ENCODE assay signal across 13 cellular contexts in genomic region chr11:48054994-48055291, GRCh38.
DNase-seq lines count a peak whose midpoint lies in the region; ATAC-seq and TF ChIP-seq lines count a peak whose summit lies in the region.
"Had no signal": no experiment of that assay in that cellular context is flagged by ENCODE, and none has a peak within 500 bp of the region (broad histone marks: within the 10 kb centered on the region; RNA-seq: fewer than 3 reads in every experiment).

No MANE protein-coding gene starts in this region.

- H4K20me1 ChIP-seq in hepatocyte (ENCODE audit: insufficient read depth, poor library complexity, severe bottlenecking) (no peaks in the 10 kb centered on the region), H9 (ENCODE audit: control insufficient read depth, insufficient read depth, insufficient read length) (no peaks in the 10 kb centered on the region)

- peaks cover 87% of the 10 kb centered on the region for H3K4me1 Mint-ChIP-seq in activated naive CD4-positive, alpha-beta T cell treated with anti-CD3 and anti-CD28 coated beads, Interleukin-2, amount 50 U/mL, for 24 hours
- H3K4me1 Mint-ChIP-seq in T-cell (peaks cover 87 to 89% (median 88%) of the 10 kb centered on the region in 3 donors), H9 (peaks cover 42 to 56% of the 10 kb centered on the region in 2 experiments)

- peaks cover 30% of the 10 kb centered on the region for H3K4me1 ChIP-seq in hepatocyte (ENCODE audit: insufficient read depth)
- H3K4me1 ChIP-seq in thyroid gland: peaks cover 65 to 82% of the 10 kb centered on the region in 2 donors
- peaks cover 0 to 22% (median 0%) of the 10 kb centered on the region in 3 donors for H3K4me1 ChIP-seq in gastroesophageal sphincter
- H3K4me1 ChIP-seq in H9 (ENCODE audit: insufficient read depth, low read length): peaks cover 11% of the 10 kb centered on the region

- H3K79me2 ChIP-seq in hepatocyte (peaks cover 53% of the 10 kb centered on the region), H9 (ENCODE audit: insufficient read depth, low read length) (no peaks in the 10 kb centered on the region)

- no peak for TF ChIP-seq EP300 in gastroesophageal sphincter (IDR thresholded peaks at IDR 0.05)

- H3K27ac ChIP-seq in hepatocyte: peak overlapping the region; percentile 77
- peak overlapping the region; percentile 90 to 98 (median 97) for H3K27ac ChIP-seq in thyroid gland
- H3K27ac ChIP-seq in gastroesophageal sphincter: no peak overlapping the region
- H3K27ac ChIP-seq in H9 (ENCODE audit: insufficient read length, low read depth, low read length): no peak overlapping the region

- no peaks in the 10 kb centered on the region for H3K9me3 Mint-ChIP-seq in activated naive CD4-positive, alpha-beta T cell treated with anti-CD3 and anti-CD28 coated beads, Interleukin-2, amount 50 U/mL, for 24 hours
- no peaks in the 10 kb centered on the region for H3K9me3 Mint-ChIP-seq in T-cell
- H3K9me3 Mint-ChIP-seq in H9: no peaks in the 10 kb centered on the region

- no peaks in the 10 kb centered on the region for H3K36me3 Mint-ChIP-seq in activated naive CD4-positive, alpha-beta T cell treated with anti-CD3 and anti-CD28 coated beads, Interleukin-2, amount 50 U/mL, for 24 hours
- H3K36me3 Mint-ChIP-seq in T-cell (peaks cover 3% of the 10 kb centered on the region), H9 (ENCODE audit: insufficient read depth in 1 of 3, low read depth in 3 of 3) (no peaks in the 10 kb centered on the region)

- no peak overlapping the region for H3K4me3 ChIP-seq in hepatocyte
- H3K4me3 ChIP-seq in thyroid gland (replicated peaks in 1 of 3): no peak overlapping the region
- no peak overlapping the region for H3K4me3 ChIP-seq in gastroesophageal sphincter
- H3K4me3 ChIP-seq: body of pancreas had no signal

- H3K79me1 ChIP-seq in H9 (ENCODE audit: insufficient read depth, low read depth, low read length, poor library complexity, severe bottlenecking): no peaks in the 10 kb centered on the region

- no peak overlapping the region for H4K91ac ChIP-seq in H9 (ENCODE audit: insufficient read length, low read depth, low read length)

- no peaks in the 10 kb centered on the region for H3K27me3 Mint-ChIP-seq in activated naive CD4-positive, alpha-beta T cell treated with anti-CD3 and anti-CD28 coated beads, Interleukin-2, amount 50 U/mL, for 24 hours
- H3K27me3 Mint-ChIP-seq in T-cell (no peaks in the 10 kb centered on the region), H9 (ENCODE audit: low read depth) (no peaks in the 10 kb centered on the region)

- peak overlapping the region; percentile 70 for H3K4me3 Mint-ChIP-seq in activated naive CD4-positive, alpha-beta T cell treated with anti-CD3 and anti-CD28 coated beads, Interleukin-2, amount 50 U/mL, for 24 hours
- H3K4me3 Mint-ChIP-seq in T-cell (peak overlapping the region in 2 of 3 donors; percentile 64 to 78), H9 (no peak overlapping the region)

- POLR2A ChIA-PET in T-cell (lab: Charles Lee): interaction anchor here in 1 of 2 donors (0.5 kb wide), 1 partner anchor 151 kb away, joined by 3 read pairs; no protein-coding TSS in a partner anchor

- H3K36me3 ChIP-seq in hepatocyte (replicated peaks; ENCODE audit: insufficient read depth, low read depth) (no peaks in the 10 kb centered on the region), thyroid gland (no peaks in the 10 kb centered on the region), gastroesophageal sphincter (no peaks in the 10 kb centered on the region)

- H3K9ac ChIP-seq in H9 (ENCODE audit: extremely low read depth, insufficient read length, low read length): no peak overlapping the region

- H2AFZ ChIP-seq in hepatocyte: no peak overlapping the region
- H2AFZ ChIP-seq in H9 (ENCODE audit: low read length): no peak overlapping the region

- 100% methylated on average over 1 of the region's 1 CpG for WGBS in hepatocyte (ENCODE audit: low lambda C conversion rate, missing lambda C conversion rate)
- WGBS in thyroid gland, 2 donors: 95 to 100% methylated on average over 1 of the region's 1 CpG
- 100% methylated on average over 1 of the region's 1 CpG; no CpG with 5 or more reads in 1 of the 2 donors for WGBS in gastroesophageal sphincter (ENCODE audit: low coverage in 1 of 2), 2 donors
- no CpG with 5 or more reads among the region's 1 CpG for WGBS in H9 (ENCODE audit: extremely low coverage, insufficient read length, low lambda C conversion rate)

- no peak overlapping the region for H3K4ac ChIP-seq in H9 (ENCODE audit: low read depth, low read length)

- H2BK20ac ChIP-seq in H9 (ENCODE audit: low read depth, low read length, poor library complexity, severe bottlenecking): no peak overlapping the region

- H2AK5ac ChIP-seq in H9 (ENCODE audit: insufficient read length, low read length): no peak overlapping the region

- H3K14ac ChIP-seq in H9 (ENCODE audit: insufficient read depth, low read length): no peak overlapping the region

- peak overlapping the region; percentile 59 for H3K4me2 ChIP-seq in hepatocyte
- H3K4me2 ChIP-seq in H9 (ENCODE audit: insufficient read depth, insufficient read length, low read length): no peak overlapping the region

- H2BK120ac ChIP-seq in H9 (ENCODE audit: low read depth, low read length, poor library complexity, severe bottlenecking): no peak overlapping the region

- H3K18ac ChIP-seq in H9 (ENCODE audit: insufficient read length, low read depth, low read length): no peak overlapping the region

- intact Hi-C loops in thyroid gland (cut with DNase I): no loop called here

- no peaks in the 10 kb centered on the region for H3K9me3 ChIP-seq in hepatocyte (ENCODE audit: low read depth)
- H3K9me3 ChIP-seq in thyroid gland: no peaks in the 10 kb centered on the region
- no peaks in the 10 kb centered on the region for H3K9me3 ChIP-seq in gastroesophageal sphincter
- H3K9me3 ChIP-seq in H9 (ENCODE audit: control insufficient read depth, low read depth, low read length): no peaks in the 10 kb centered on the region
- H3K9me3 ChIP-seq: body of pancreas had no signal

- ATAC-seq in T-cell (replicated peaks in 1 of 4) (no peak), gastroesophageal sphincter (no peak), HG03378 (IDR thresholded peaks at IDR 0.05; ENCODE audit: unreplicated experiment) (no peak)
- ATAC-seq: body of pancreas had no signal

- no peak for TF ChIP-seq POLR2A in thyroid gland (IDR thresholded peaks at IDR 0.05)
- TF ChIP-seq POLR2A in gastroesophageal sphincter (IDR thresholded peaks at IDR 0.05): no peak

- H2BK12ac ChIP-seq in H9 (ENCODE audit: insufficient read length, low read depth, low read length): no peak overlapping the region

- CTCF ChIA-PET in T-cell (lab: Charles Lee): no interaction called here

- no peak for DNase-seq in activated naive CD4-positive, alpha-beta T cell treated with anti-CD3 and anti-CD28 coated beads, Interleukin-2, amount 50 U/mL, for 16 hours
- DNase-seq in T-cell (no peak), hepatocyte (ENCODE audit: low spot score) (no peak), thyroid gland (peak in 1 of 2 donors; percentile 43), H9 (no peak)
- DNase-seq: body of pancreas; effector CD4-positive, alpha-beta T cell; MM.1S; NCI-H2107; stimulated activated CD4-positive, alpha-beta T cell treated with anti-CD3 and anti-CD28 coated beads, Interleukin-12 subunit alpha, Interleukin-12 subunit beta, amount 100 ng/mL, for 4 hours had no signal

- no peak overlapping the region for H4K5ac ChIP-seq in H9 (ENCODE audit: insufficient read length, low read depth, low read length)

- no peak overlapping the region for H3T11ph ChIP-seq in H9 (ENCODE audit: low read length)

- no peak overlapping the region for H3K27ac Mint-ChIP-seq in activated naive CD4-positive, alpha-beta T cell treated with anti-CD3 and anti-CD28 coated beads, Interleukin-2, amount 50 U/mL, for 24 hours
- H3K27ac Mint-ChIP-seq in T-cell: peak overlapping the region in 1 of 2 donors; percentile 88
- H3K27ac Mint-ChIP-seq in H9: no peak overlapping the region; a peak in 1 of 7 replicates

- H3K27me3 ChIP-seq in hepatocyte: no peaks in the 10 kb centered on the region
- H3K27me3 ChIP-seq in thyroid gland: no peaks in the 10 kb centered on the region
- H3K27me3 ChIP-seq in gastroesophageal sphincter: no peaks in the 10 kb centered on the region
- no peaks in the 10 kb centered on the region for H3K27me3 ChIP-seq in H9 (ENCODE audit: insufficient read depth, low read length)
- H3K27me3 ChIP-seq: body of pancreas had no signal

- no peaks in the 10 kb centered on the region for H3K23me2 ChIP-seq in H9 (ENCODE audit: insufficient read length, low read depth, low read length, poor library complexity, severe bottlenecking)

- no peak overlapping the region for H2BK5ac ChIP-seq in H9 (ENCODE audit: insufficient read length, low read length)

- no peak overlapping the region for H2BK15ac ChIP-seq in H9 (ENCODE audit: low read depth, low read length)

- H3K56ac ChIP-seq in H9 (ENCODE audit: insufficient read length, low read depth, low read length): no peak overlapping the region

- no peak overlapping the region for H3K23ac ChIP-seq in H9 (ENCODE audit: insufficient read length, low read depth, low read length)

- TF ChIP-seq CTCF in hepatocyte (IDR thresholded peaks at IDR 0.05; ENCODE audit: poor library complexity) (no peak), thyroid gland (IDR thresholded peaks at IDR 0.05) (no peak), gastroesophageal sphincter (IDR thresholded peaks at IDR 0.05) (no peak), H9 (conservative IDR thresholded peaks at IDR 0.05) (no peak)

- no peaks in the 10 kb centered on the region for H3K9me2 ChIP-seq in hepatocyte (replicated peaks; ENCODE audit: insufficient read depth)

- no peak overlapping the region for H4K8ac ChIP-seq in H9 (replicated peaks; ENCODE audit: insufficient read length, low read depth, low read length)

Comparison
In these comparisons a context has a peak if more than half of its experiments do, and no peak if none do; other contexts are left out.
1. H3K4me3 Mint-ChIP-seq: peak in activated naive CD4-positive, alpha-beta T cell treated with anti-CD3 and anti-CD28 coated beads, Interleukin-2, amount 50 U/mL, for 24 hours (single experiment) and T-cell (2 of 3); none in H9 (0 of 2).
2. H3K27ac ChIP-seq: peak in hepatocyte (single experiment) and thyroid gland (3 of 3); none in gastroesophageal sphincter (0 of 4) and H9 (single experiment).